ENCODE assay signal across 8 cellular contexts in the genomic region with DNA sequence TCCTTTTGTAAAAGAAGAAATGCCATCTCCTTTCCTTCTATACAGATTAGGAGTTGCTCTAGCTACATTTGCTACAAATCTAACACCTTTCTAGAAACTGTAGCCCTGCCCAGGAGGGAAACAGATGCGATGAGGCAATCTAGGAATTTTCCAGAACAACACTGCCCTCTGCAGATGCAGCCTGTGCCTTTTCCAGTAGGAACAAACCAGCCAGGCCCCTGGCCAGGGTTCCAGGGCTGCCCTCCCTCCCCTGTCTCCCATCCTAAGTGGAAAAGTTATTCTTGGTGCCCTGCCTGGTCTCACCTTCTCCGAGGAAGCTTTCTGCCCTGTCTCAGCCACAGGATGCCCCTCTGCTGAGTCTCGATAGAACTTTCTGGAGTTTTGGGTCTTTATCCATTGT. TPM values are rescaled to one million over a fixed set of nuclear protein-coding genes. Genes with fewer than 3 reads are reported as not detected.
DNase-seq lines count a peak whose midpoint lies in the region; ATAC-seq, FAIRE-seq and TF ChIP-seq lines count a peak whose summit lies in the region.
"Not testable (repeated sequence)": the region's sequence is repeated elsewhere in the genome, so short reads cannot be mapped to it uniquely, and the experiment has no call there.

No MANE protein-coding gene starts in this region.

- H4K20me1 ChIP-seq in MM.1S (ENCODE audit: insufficient read depth, low read length), result not testable (repeated sequence)

- in situ Hi-C loops in ACHN (cut with HindIII; ENCODE audit: low pct_ligation_motif_present, low pct_unique_long_range_greater_than_20kb, low sequenced_read_pairs), result loop anchor here (25.0 kb wide), 2 partner anchors 107 to 207 kb away; a partner anchor contains a TSS

- intact Hi-C loops in left lung (cut with DNase I), result not testable (repeated sequence)

- FAIRE-seq in bronchial epithelial cell (lab: Jason Lieb, UNC), result peak; percentile 66

- not testable (repeated sequence) for H3K9me2 ChIP-seq in MM.1S (replicated peaks; ENCODE audit: insufficient read depth, low read length)

- H3K4me1 ChIP-seq in MM.1S (ENCODE audit: low read length), result not testable (repeated sequence)
- H3K4me1 ChIP-seq in left lung, result peaks cover 0 to 21% of the 10 kb centered on the region in 2 donors

- not testable (repeated sequence) for H3K79me2 ChIP-seq in MM.1S (ENCODE audit: low read length)

- peaks cover 13% of the 10 kb centered on the region for H3K36me3 Mint-ChIP-seq in progenitor cell of endocrine pancreas (ENCODE audit: insufficient read depth)

- TF ChIP-seq CTCF in MM.1S (IDR thresholded peaks at IDR 0.05; ENCODE audit: low read length), result peak; percentile 18; the same call in 1 of the 2 replicates
- TF ChIP-seq CTCF in bronchial epithelial cell (IDR thresholded peaks at IDR 0.05; ENCODE audit: insufficient read depth, low read length, severe bottlenecking), result peak; percentile 63
- peak; percentile 35 for TF ChIP-seq CTCF in foreskin fibroblast (IDR thresholded peaks at IDR 0.05; ENCODE audit: low read depth, low read length)
- not testable (repeated sequence) for TF ChIP-seq CTCF in left lung (IDR thresholded peaks at IDR 0.05)
- TF ChIP-seq CTCF in progenitor cell of endocrine pancreas (IDR thresholded peaks at IDR 0.05; ENCODE audit: unreplicated experiment), result peak; percentile 28

- H3K36me3 ChIP-seq in MM.1S (replicated peaks; ENCODE audit: insufficient read depth, low read length); bronchial epithelial cell (ENCODE audit: control insufficient read depth, insufficient read depth, low read length): not testable (repeated sequence)
- H3K36me3 ChIP-seq in left lung, result peaks cover 0 to 24% of the 10 kb centered on the region in 2 donors

- not testable (repeated sequence) for H3K27ac Mint-ChIP-seq in progenitor cell of endocrine pancreas

- not testable (repeated sequence) for H3K27me3 ChIP-seq in MM.1S (replicated peaks; ENCODE audit: insufficient read depth, low read length); bronchial epithelial cell (ENCODE audit: control insufficient read depth, insufficient read depth, low read length); left lung

- H3K4me1 Mint-ChIP-seq in progenitor cell of endocrine pancreas (ENCODE audit: low read depth), result not testable (repeated sequence)

- DNase-seq in ACHN (peak; percentile 59), GM03348 (ENCODE audit: low spot score) (peak; percentile 66), bronchial epithelial cell (ENCODE audit: low read depth) (peak; percentile 23), foreskin fibroblast (peak in 1 of 2 donors; percentile 49)
- not testable (repeated sequence) for DNase-seq in MM.1S; left lung; progenitor cell of endocrine pancreas (ENCODE audit: low spot score, unreplicated experiment)

- not testable (repeated sequence) for H3K4me3 Mint-ChIP-seq in progenitor cell of endocrine pancreas (ENCODE audit: low read depth)

- H2AFZ ChIP-seq in MM.1S (ENCODE audit: low read length), result not testable (repeated sequence)

- not testable (repeated sequence) for H3K4me2 ChIP-seq in MM.1S (ENCODE audit: low read depth, low read length)

- not testable (repeated sequence) for H3K4me3 ChIP-seq in MM.1S (ENCODE audit: low read length); bronchial epithelial cell (ENCODE audit: low read depth, low read length); foreskin fibroblast (ENCODE audit: low read depth in 1 of 2, low read length in 2 of 2); left lung

- H3K9ac ChIP-seq in MM.1S (ENCODE audit: low read length), result not testable (repeated sequence)

- H3K9me3 Mint-ChIP-seq in progenitor cell of endocrine pancreas (ENCODE audit: low read depth), result not testable (repeated sequence)

- not testable (repeated sequence) for H3K9me3 ChIP-seq in MM.1S (replicated peaks; ENCODE audit: insufficient read depth, low read length); left lung

- not testable (repeated sequence) for H3K27ac ChIP-seq in MM.1S (ENCODE audit: low read length); left lung

- H3K27me3 Mint-ChIP-seq in progenitor cell of endocrine pancreas, result not testable (repeated sequence)

- not testable (repeated sequence) for H3F3A ChIP-seq in MM.1S (ENCODE audit: insufficient read depth, low read length)

- ATAC-seq in SK-N-SH treated with all-trans-retinoic acid at 6 μM for 48 hours (peak; percentile 69), left lung (peak; percentile 83)

RNA-seq across cellular contexts. Expression of a gene that starts 59.1 kb away (rescaled TPM):
- total RNA-seq in bronchial epithelial cell (18.2 and 23.7 TPM in 2 replicates), left lung (10 to 100 TPM; 20.8 to 28.3 TPM), progenitor cell of endocrine pancreas (52.6 and 60.7 TPM in 2 replicates)
